Comparison of ENCODE assay signal across 9 cellular contexts in the genomic region with DNA sequence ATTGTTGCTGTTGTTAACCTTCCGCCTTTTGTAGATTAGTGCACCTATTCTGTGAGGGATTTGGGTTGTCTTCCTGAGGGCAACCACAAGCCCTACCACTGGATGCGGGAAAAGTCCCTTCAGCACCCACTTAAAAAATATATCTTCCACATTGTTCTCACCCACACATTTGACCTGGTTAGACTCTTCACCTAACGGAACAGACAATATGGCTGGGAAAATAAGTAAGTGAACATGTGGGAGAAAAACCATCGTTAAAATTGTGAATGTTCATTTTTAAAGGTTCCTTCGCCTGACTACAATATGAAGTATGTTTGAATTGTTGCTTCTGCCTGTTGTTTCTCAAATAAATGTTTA.
DNase-seq lines count a peak whose midpoint lies in the region; ATAC-seq and TF ChIP-seq lines count a peak whose summit lies in the region.
"Had no signal": no experiment of that assay in that cellular context is flagged by ENCODE, and none has a peak within 500 bp of the region (broad histone marks: within the 10 kb centered on the region; RNA-seq: fewer than 3 reads in every experiment).

No MANE protein-coding gene starts in this region.

- DNase-seq in PC-3 (no peak), middle frontal gyrus (ENCODE audit: extremely low spot score, low spot score) (no peak), 8988T (no peak), NCI-H748 (lab: John Stamatoyannopoulos, UW; ENCODE audit: unreplicated experiment) (no peak)
- no peak for DNase-seq in activated CD4-positive, alpha-beta memory T cell treated with anti-CD3 and anti-CD28 coated beads, Interleukin-2, amount 10 ng/mL, durations not matched to agents 7 days and 5 days
- DNase-seq: right cardiac atrium had no signal

- no peaks in the 10 kb centered on the region for H3K79me2 ChIP-seq in PC-3 (ENCODE audit: low read length)

- H4K20me1 ChIP-seq in PC-3 (ENCODE audit: low read length), result no peaks in the 10 kb centered on the region

- no peak overlapping the region for H3K27ac ChIP-seq in PC-3 (ENCODE audit: low read length)
- peak overlapping the region; percentile 86 for H3K27ac ChIP-seq in neutrophil

- H3K27me3 ChIP-seq in PC-3 (ENCODE audit: low read length), result peaks cover 49% of the 10 kb centered on the region
- peaks cover 26% of the 10 kb centered on the region for H3K27me3 ChIP-seq in neutrophil

- POLR2A ChIA-PET in PC-3 (lab: Charles Lee; ENCODE audit: unreplicated experiment), result no interaction called here
- POLR2A ChIA-PET in activated CD4-positive, alpha-beta memory T cell treated with anti-CD3 and anti-CD28 coated beads, Interleukin-2, amount 10 ng/mL, durations not matched to agents 7 days and 5 days (lab: Charles Lee), result no interaction called here

- no peaks in the 10 kb centered on the region for H3K9me2 ChIP-seq in PC-3 (replicated peaks; ENCODE audit: low read length)

- CTCF ChIA-PET in PC-3 (lab: Charles Lee), result no interaction called here
- CTCF ChIA-PET in activated CD4-positive, alpha-beta memory T cell treated with anti-CD3 and anti-CD28 coated beads, Interleukin-2, amount 10 ng/mL, durations not matched to agents 7 days and 5 days (lab: Charles Lee), result no interaction called here

- H2AFZ ChIP-seq in PC-3 (ENCODE audit: low read length), result no peak overlapping the region

- TF ChIP-seq CTCF in PC-3 (conservative IDR thresholded peaks at IDR 0.05; ENCODE audit: low read depth, low read length) (peak; percentile 23; the same call in 1 of the 2 replicates), neutrophil (IDR thresholded peaks at IDR 0.05) (no peak)

- H3K36me3 ChIP-seq in PC-3 (ENCODE audit: low read depth, low read length) (no peaks in the 10 kb centered on the region), neutrophil (no peaks in the 10 kb centered on the region)

- H3K4me3 ChIP-seq in PC-3 (ENCODE audit: low read length), result no peak overlapping the region
- H3K4me3 ChIP-seq in neutrophil (ENCODE audit: low read depth in 1 of 2, low read length in 1 of 2), result peak overlapping the region in 1 of 2 experiments; percentile 19

- no peak overlapping the region for H3K4me3 Mint-ChIP-seq in activated CD4-positive, alpha-beta memory T cell treated with anti-CD3 and anti-CD28 coated beads, Interleukin-2, amount 10 ng/mL, durations not matched to agents 7 days and 5 days

- no TSS peak for BruUV-seq in PC-3 (replicated peaks; lab: Mats Ljungman, UMichigan)

- H3F3A ChIP-seq in PC-3 (ENCODE audit: low read length, unreplicated experiment), result no peaks in the 10 kb centered on the region

- peaks cover 19% of the 10 kb centered on the region for H3K27me3 Mint-ChIP-seq in activated CD4-positive, alpha-beta memory T cell treated with anti-CD3 and anti-CD28 coated beads, Interleukin-2, amount 10 ng/mL, durations not matched to agents 7 days and 5 days

- H3K4me1 ChIP-seq in PC-3 (ENCODE audit: insufficient read depth, low read length), result no peaks in the 10 kb centered on the region
- peaks cover 22 to 38% of the 10 kb centered on the region in 2 experiments for H3K4me1 ChIP-seq in neutrophil (ENCODE audit: control insufficient read depth in 1 of 2, insufficient read depth in 1 of 2, low read depth in 1 of 2, low read length in 1 of 2)

- no peak overlapping the region for H3K4me2 ChIP-seq in PC-3 (ENCODE audit: low read length)

- no peak overlapping the region for H3K27ac Mint-ChIP-seq in activated CD4-positive, alpha-beta memory T cell treated with anti-CD3 and anti-CD28 coated beads, Interleukin-2, amount 10 ng/mL, durations not matched to agents 7 days and 5 days

- H3K9me3 Mint-ChIP-seq in activated CD4-positive, alpha-beta memory T cell treated with anti-CD3 and anti-CD28 coated beads, Interleukin-2, amount 10 ng/mL, durations not matched to agents 7 days and 5 days, result no peaks in the 10 kb centered on the region

- H3K4me1 Mint-ChIP-seq in activated CD4-positive, alpha-beta memory T cell treated with anti-CD3 and anti-CD28 coated beads, Interleukin-2, amount 10 ng/mL, durations not matched to agents 7 days and 5 days, result peaks cover 16% of the 10 kb centered on the region

- no peaks in the 10 kb centered on the region for H3K36me3 Mint-ChIP-seq in activated CD4-positive, alpha-beta memory T cell treated with anti-CD3 and anti-CD28 coated beads, Interleukin-2, amount 10 ng/mL, durations not matched to agents 7 days and 5 days (ENCODE audit: low read depth)

- H3K9me3 ChIP-seq in PC-3 (ENCODE audit: low read length) (no peaks in the 10 kb centered on the region), neutrophil (no peaks in the 10 kb centered on the region)

- intact Hi-C loops in PC-3 (cut with micrococcal nuclease), result loop anchor here (1.0 to 2.0 kb wide), 2 partner anchors 76 to 113 kb away; no protein-coding TSS in a partner anchor

- ATAC-seq in GM18867 (IDR thresholded peaks at IDR 0.05; ENCODE audit: unreplicated experiment), result peak; percentile 3
- ATAC-seq in HG02852 (IDR thresholded peaks at IDR 0.05; ENCODE audit: unreplicated experiment), result peak; percentile 2
- no peak for ATAC-seq in PC-3

- no peak overlapping the region for H3K9ac ChIP-seq in PC-3 (ENCODE audit: low read length)
